In genomic region chr2:24007693-24008092, GRCh38 we compare ENCODE assay signal across 27 cellular contexts. TPM values are rescaled to one million over a fixed set of nuclear protein-coding genes. Genes with fewer than 3 reads are reported as not detected.
"Had no signal": no experiment of that assay in that cellular context is flagged by ENCODE, and none has a peak within 500 bp of the region (broad histone marks: within the 10 kb centered on the region; RNA-seq: fewer than 3 reads in every experiment).

No MANE protein-coding gene starts in this region.

- H3K27ac ChIP-seq: coronary artery, dorsolateral prefrontal cortex, esophagus muscularis mucosa, foreskin keratinocyte, gastrocnemius medialis, heart right ventricle, left lung, lower lobe of right lung had no signal

- H3K4me3 ChIP-seq: coronary artery, esophagus muscularis mucosa, gastrocnemius medialis, heart right ventricle, left lung, lower lobe of right lung, mucosa of descending colon had no signal

- FAIRE-seq: colon, endothelial cell of umbilical vein, islet of Langerhans, keratinocyte had no signal

- H3K9me3 ChIP-seq: esophagus muscularis mucosa, gastrocnemius medialis, heart right ventricle, left lung, lower lobe of right lung, mucosa of descending colon had no signal

- H3K4me1 ChIP-seq: foreskin keratinocyte had no signal

- ATAC-seq: foreskin keratinocyte, gastrocnemius medialis, heart right ventricle, left cardiac atrium, left lung, left ventricle myocardium superior, lower lobe of right lung, mucosa of descending colon had no signal

- H3K36me3 ChIP-seq: esophagus muscularis mucosa, gastrocnemius medialis, left lung, lower lobe of right lung had no signal

- DNase-seq: dermis blood vessel endothelial cell; dorsolateral prefrontal cortex; effector CD4-positive, alpha-beta T cell; effector memory CD4-positive, alpha-beta T cell; foreskin keratinocyte; gastrocnemius medialis; glutamatergic neuron; head of caudate nucleus; heart right ventricle; hippocampal formation; left cardiac atrium; left lung; left ventricle myocardium superior; lower lobe of right lung; mesenchymal stem cell; mucosa of descending colon; naive B cell had no signal

RNA-seq across cellular contexts. Expression of gene MFSD2B, which starts 2.2 kb away (rescaled TPM):
- total RNA-seq: gastrocnemius medialis, glomerular endothelial cell, kidney epithelial cell, left ventricle myocardium superior, mesenteric fat pad, myocyte had no signal
